ENCODE assay signal across 11 cellular contexts in the genomic region with DNA sequence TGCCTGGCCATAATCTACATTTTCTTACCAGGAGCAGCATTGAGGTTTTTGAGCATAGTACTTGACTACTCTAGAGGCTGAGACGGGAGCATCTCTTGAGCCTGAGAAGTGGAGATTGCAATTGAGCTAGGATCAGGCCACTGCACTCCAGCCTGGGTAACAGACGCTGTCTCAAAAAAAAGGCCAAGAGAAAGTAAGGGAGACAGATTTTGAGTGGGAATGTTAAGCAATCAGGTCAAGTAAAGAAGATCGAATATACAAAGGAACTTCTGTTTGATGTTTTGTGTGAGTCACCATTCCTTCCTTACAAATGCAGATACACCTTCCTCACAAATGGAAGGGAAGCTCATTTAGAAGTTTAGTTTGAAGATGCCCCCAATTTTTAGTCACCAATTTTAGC. TPM values are rescaled to one million over a fixed set of nuclear protein-coding genes. Genes with fewer than 3 reads are reported as not detected.
DNase-seq lines count a peak whose midpoint lies in the region; ATAC-seq and TF ChIP-seq lines count a peak whose summit lies in the region.
"Had no signal": no experiment of that assay in that cellular context is flagged by ENCODE, and none has a peak within 500 bp of the region (broad histone marks: within the 10 kb centered on the region; RNA-seq: fewer than 3 reads in every experiment).

No MANE protein-coding gene starts in this region.

- peaks cover 0 to 13% (median 0%) of the 10 kb centered on the region in 7 donors for H3K9me3 Mint-ChIP-seq in CD14-positive monocyte
- no peaks in the 10 kb centered on the region for H3K9me3 Mint-ChIP-seq in central memory CD8-positive, alpha-beta T cell

- H3K4me3 Mint-ChIP-seq in CD14-positive monocyte: peak overlapping the region in 1 of 2 donors; percentile 47
- H3K4me3 Mint-ChIP-seq in central memory CD8-positive, alpha-beta T cell: peak overlapping the region; percentile 94

- H3K36me3 ChIP-seq in HUES48 (ENCODE audit: control insufficient read depth, insufficient read depth, low read length) (peaks cover 28% of the 10 kb centered on the region), muscle layer of duodenum (ENCODE audit: control insufficient read depth in 1 of 2, insufficient read depth in 2 of 2, low read length in 2 of 2) (peaks cover 20 to 30% of the 10 kb centered on the region in 2 donors)

- peak overlapping the region; percentile 78 for H3K27ac ChIP-seq in HUES48 (ENCODE audit: low read depth, low read length)
- H3K27ac ChIP-seq in muscle layer of duodenum (ENCODE audit: low read length): peak overlapping the region; percentile 26

- H3K9ac ChIP-seq in HUES48 (ENCODE audit: low read depth, low read length): peak overlapping the region; percentile 27; the same call in 1 of the 2 replicates

- peak overlapping the region; percentile 5 for H3K4me3 ChIP-seq in HUES48 (ENCODE audit: low read depth, low read length)
- peak overlapping the region in 1 of 2 donors; percentile 16 for H3K4me3 ChIP-seq in muscle layer of duodenum (ENCODE audit: low read depth in 1 of 2, low read length in 2 of 2)

- peaks cover 70% of the 10 kb centered on the region for H3K4me1 Mint-ChIP-seq in CD14-positive monocyte
- peaks cover 71% of the 10 kb centered on the region for H3K4me1 Mint-ChIP-seq in central memory CD8-positive, alpha-beta T cell

- intact Hi-C loops in CD14-positive monocyte (cut with micrococcal nuclease): loop anchor here (5.0 to 10.0 kb wide), 4 partner anchors 48 to 270 kb away; partner anchors contain the start of gene UBE2J1 (in 2 of the 2)
- intact Hi-C loops in cardiac septum (cut with DNase I): loop anchor here (5.0 kb wide), 2 partner anchors 63 to 77 kb away; no protein-coding TSS in a partner anchor

- H3K4me1 ChIP-seq in HUES48 (ENCODE audit: control insufficient read depth, insufficient read depth, low read length) (peaks cover 33% of the 10 kb centered on the region), muscle layer of duodenum (ENCODE audit: control insufficient read depth in 1 of 2, insufficient read depth in 2 of 2, low read length in 2 of 2) (peaks cover 5 to 23% of the 10 kb centered on the region in 2 donors)

- H3K27ac Mint-ChIP-seq in CD14-positive monocyte: peak overlapping the region; percentile 47 to 87 (median 78)
- peak overlapping the region; percentile 72 for H3K27ac Mint-ChIP-seq in central memory CD8-positive, alpha-beta T cell (ENCODE audit: low read depth)

- no peak for ATAC-seq in central memory CD8-positive, alpha-beta T cell (replicated peaks; ENCODE audit: extremely low read depth, poor library complexity, severe bottlenecking)
- ATAC-seq in GM21528 (IDR thresholded peaks at IDR 0.05; ENCODE audit: low FRiP score, unreplicated experiment): no peak

- H3K9me3 ChIP-seq in HUES48 (ENCODE audit: control insufficient read depth, insufficient read depth, low read length) (no peaks in the 10 kb centered on the region), muscle layer of duodenum (ENCODE audit: control insufficient read depth in 1 of 2, low read length in 2 of 2) (no peaks in the 10 kb centered on the region)

- no peaks in the 10 kb centered on the region for H3K27me3 ChIP-seq in HUES48 (ENCODE audit: control insufficient read depth, insufficient read depth, low read length)
- no peaks in the 10 kb centered on the region for H3K27me3 ChIP-seq in muscle layer of duodenum (ENCODE audit: low read depth, low read length)

- no peak for DNase-seq in CD14-positive monocyte (ENCODE audit: low spot score)
- DNase-seq in central memory CD8-positive, alpha-beta T cell (ENCODE audit: low spot score in 2 of 2): no peak
- no peak for DNase-seq in T-helper 9 cell
- DNase-seq in erythroblast (lab: John Stamatoyannopoulos, UW): no peak
- DNase-seq in cardiac septum (ENCODE audit: low spot score): no peak
- DNase-seq: effector memory CD4-positive, alpha-beta T cell; NCI-H82 had no signal

- H3K36me3 Mint-ChIP-seq in CD14-positive monocyte: peaks cover 38 to 43% of the 10 kb centered on the region in 2 donors
- peaks cover 67% of the 10 kb centered on the region for H3K36me3 Mint-ChIP-seq in central memory CD8-positive, alpha-beta T cell (ENCODE audit: insufficient read depth)

- TF ChIP-seq POLR2A in erythroblast (IDR thresholded peaks at IDR 0.05; ENCODE audit: low read length): no peak

- H3K27me3 Mint-ChIP-seq in CD14-positive monocyte (ENCODE audit: low read depth in 3 of 3): peaks cover 0 to 2% (median 2%) of the 10 kb centered on the region in 3 donors
- H3K27me3 Mint-ChIP-seq in central memory CD8-positive, alpha-beta T cell: no peaks in the 10 kb centered on the region

- TF ChIP-seq CTCF in CD14-positive monocyte (IDR thresholded peaks at IDR 0.05): no peak

RNA-seq across cellular contexts. Expression of gene PNRC1, which starts 4.4 kb away (rescaled TPM):
- 100 to 1,000 TPM; 348 to 398 TPM for polyA plus RNA-seq in CD14-positive monocyte
- total RNA-seq in cardiac septum: 211 TPM

RNA-seq across cellular contexts. Expression of gene SRSF12, which starts 32.9 kb away (rescaled TPM):
- polyA plus RNA-seq in CD14-positive monocyte: under 1 TPM in 1 of 2 donors, not detected in 1; 0.04 TPM
- total RNA-seq in cardiac septum: 0.40 TPM
- total RNA-seq: T-helper 1 cell treated with Interleukin-12 subunit alpha and Interleukin-12 subunit beta and Interleukin-4 antibody, amounts not matched to agents 30 ng/mL and 1 ng/mL, for 36 hours had no signal
